17 cellular contexts compared by ENCODE assay signal in genomic region chr2:238102865-238103264, GRCh38. TPM values are rescaled to one million over a fixed set of nuclear protein-coding genes. Genes with fewer than 3 reads are reported as not detected.
"Had no signal": no experiment of that assay in that cellular context is flagged by ENCODE, and none has a peak within 500 bp of the region (broad histone marks: within the 10 kb centered on the region; RNA-seq: fewer than 3 reads in every experiment).

No MANE protein-coding gene starts in this region.

- H3K9me3 ChIP-seq: breast epithelium, esophagus muscularis mucosa, left lung, SK-N-SH, transverse colon had no signal

- H3K4me1 ChIP-seq: breast epithelium, esophagus muscularis mucosa, left lung had no signal

- H3K36me3 Mint-ChIP-seq: memory B cell; stimulated activated memory B cell treated with anti-CD40 and anti-IgM and Interleukin-4, amounts not matched to agents 10 μg/mL and 1 μg/mL and 100 μg/mL, for 72 hours had no signal

- H3K27ac Mint-ChIP-seq: activated naive CD8-positive, alpha-beta T cell; memory B cell; neural progenitor cell had no signal

- H3K27me3 ChIP-seq: breast epithelium, dorsolateral prefrontal cortex, esophagus muscularis mucosa, neural progenitor cell, transverse colon had no signal

- H3K36me3 ChIP-seq: breast epithelium, esophagus muscularis mucosa, left lung, neural progenitor cell, transverse colon had no signal

- DNase-seq: activated CD4-positive, alpha-beta T cell treated with anti-CD3 and anti-CD28 coated beads, Interleukin-2, amount 10 ng/mL, durations not matched to agents 7 days and 5 days; retina; Right ventricle myocardium superior; small intestine; T-helper 1 cell had no signal

- ATAC-seq: left lung; stimulated activated memory B cell treated with anti-CD40 and anti-IgM and Interleukin-4, amounts not matched to agents 10 μg/mL and 1 μg/mL and 100 μg/mL, for 72 hours had no signal

- H3K27ac ChIP-seq: breast epithelium, dorsolateral prefrontal cortex, esophagus muscularis mucosa, left lung, neural progenitor cell, transverse colon had no signal

- H3K4me1 Mint-ChIP-seq: activated CD4-positive, alpha-beta T cell treated with anti-CD3 and anti-CD28 coated beads, Interleukin-2, amount 10 ng/mL, durations not matched to agents 7 days and 5 days had no signal

- H3K4me3 ChIP-seq: breast epithelium, dorsolateral prefrontal cortex, esophagus muscularis mucosa, left lung, neural progenitor cell, transverse colon had no signal

- H3K27me3 Mint-ChIP-seq: activated CD4-positive, alpha-beta T cell treated with anti-CD3 and anti-CD28 coated beads, Interleukin-2, amount 10 ng/mL, durations not matched to agents 7 days and 5 days; activated naive CD8-positive, alpha-beta T cell; memory B cell; stimulated activated memory B cell treated with anti-CD40 and anti-IgM and Interleukin-4, amounts not matched to agents 10 μg/mL and 1 μg/mL and 100 μg/mL, for 72 hours had no signal

- H3K9me3 Mint-ChIP-seq: activated CD4-positive, alpha-beta T cell treated with anti-CD3 and anti-CD28 coated beads, Interleukin-2, amount 10 ng/mL, durations not matched to agents 7 days and 5 days; memory B cell; neural progenitor cell; stimulated activated memory B cell treated with anti-CD40 and anti-IgM and Interleukin-4, amounts not matched to agents 10 μg/mL and 1 μg/mL and 100 μg/mL, for 72 hours had no signal

- H3K4me3 Mint-ChIP-seq: activated CD4-positive, alpha-beta T cell treated with anti-CD3 and anti-CD28 coated beads, Interleukin-2, amount 10 ng/mL, durations not matched to agents 7 days and 5 days; activated naive CD8-positive, alpha-beta T cell; memory B cell; neural progenitor cell; stimulated activated memory B cell treated with anti-CD40 and anti-IgM and Interleukin-4, amounts not matched to agents 10 μg/mL and 1 μg/mL and 100 μg/mL, for 72 hours had no signal

RNA-seq across cellular contexts. Expression of gene ESPNL, which starts 2.7 kb away (rescaled TPM):
- total RNA-seq: aorta, Right ventricle myocardium superior had no signal

RNA-seq across cellular contexts. Expression of gene KLHL30, which starts 35.6 kb away (rescaled TPM):
- total RNA-seq: activated CD4-positive, alpha-beta T cell treated with anti-CD3 and anti-CD28 coated beads, Interleukin-2, amount 10 ng/mL, durations not matched to agents 7 days and 5 days; cerebellum had no signal
- polyA plus RNA-seq: SK-N-SH had no signal

RNA-seq across cellular contexts. Expression of gene ERFE, which starts 55.9 kb away (rescaled TPM):
- total RNA-seq: activated CD4-positive, alpha-beta T cell treated with anti-CD3 and anti-CD28 coated beads, Interleukin-2, amount 10 ng/mL, durations not matched to agents 7 days and 5 days; Right ventricle myocardium superior had no signal
